Comparison of ENCODE assay signal across 1 cellular context in the genomic region with DNA sequence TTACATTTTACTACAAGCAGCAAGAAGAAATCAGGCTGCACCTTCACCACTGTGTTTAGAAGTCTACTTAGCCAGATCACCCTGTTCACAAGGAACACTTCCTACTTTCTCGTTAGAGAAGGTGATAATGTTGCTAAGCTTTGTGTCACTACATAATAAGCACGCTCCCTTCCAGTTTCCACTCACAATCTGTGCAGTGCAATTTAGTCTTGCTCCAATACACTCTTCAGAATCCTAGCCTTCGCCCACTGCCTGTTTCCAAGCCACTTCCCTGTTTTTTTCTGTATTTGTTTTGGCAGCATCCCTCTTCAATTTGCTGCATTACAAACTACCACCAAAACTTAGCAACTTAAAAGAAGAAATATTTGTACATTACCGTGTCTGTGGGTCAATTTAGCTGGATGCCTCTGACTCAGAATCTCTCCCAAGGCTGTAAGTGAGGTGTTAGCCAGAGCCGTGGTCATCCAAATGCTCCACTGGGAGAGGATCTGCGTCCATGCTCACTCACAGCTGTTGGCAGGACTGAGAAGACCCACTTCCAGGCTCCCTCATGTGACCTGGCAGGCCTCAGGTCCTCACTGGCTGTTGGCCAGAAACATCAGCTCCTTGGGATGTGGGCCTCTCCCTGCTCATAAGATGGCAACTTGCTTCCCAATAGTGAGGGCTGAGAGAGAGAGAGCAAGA.
TF ChIP-seq lines count a peak whose summit lies in the region.

No MANE protein-coding gene starts in this region.

TF ChIP-seq in IMR-90, 13 proteins besides CTCF, POLR2A, EP300 and RAD21 (continued from another document):
- no peak for TF ChIP-seq SMC3 (IDR thresholded peaks at IDR 0.05; ENCODE audit: low read depth, low read length)
- no peak for TF ChIP-seq CHD1 (IDR thresholded peaks at IDR 0.05; ENCODE audit: low read depth, low read length)
- TF ChIP-seq, protein P1, sequence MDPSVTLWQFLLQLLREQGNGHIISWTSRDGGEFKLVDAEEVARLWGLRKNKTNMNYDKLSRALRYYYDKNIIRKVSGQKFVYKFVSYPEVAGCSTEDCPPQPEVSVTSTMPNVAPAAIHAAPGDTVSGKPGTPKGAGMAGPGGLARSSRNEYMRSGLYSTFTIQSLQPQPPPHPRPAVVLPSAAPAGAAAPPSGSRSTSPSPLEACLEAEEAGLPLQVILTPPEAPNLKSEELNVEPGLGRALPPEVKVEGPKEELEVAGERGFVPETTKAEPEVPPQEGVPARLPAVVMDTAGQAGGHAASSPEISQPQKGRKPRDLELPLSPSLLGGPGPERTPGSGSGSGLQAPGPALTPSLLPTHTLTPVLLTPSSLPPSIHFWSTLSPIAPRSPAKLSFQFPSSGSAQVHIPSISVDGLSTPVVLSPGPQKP (IDR thresholded peaks at IDR 0.05; ENCODE audit: borderline replicate concordance, low read depth, low read length), result no peak
- TF ChIP-seq RCOR1 (IDR thresholded peaks at IDR 0.05; ENCODE audit: insufficient replicate concordance, low read length), result no peak
- no peak for TF ChIP-seq CEBPB (IDR thresholded peaks at IDR 0.05; ENCODE audit: low read depth, low read length)
